ENCODE assay signal across 1 cellular context in genomic region chr22:47164514-47165337, GRCh38.
A peak's percentile ranks its signal among the peaks of the same experiment; 100 is the strongest.
TF ChIP-seq lines count a peak whose summit lies in the region.

No MANE protein-coding gene starts in this region.

TF ChIP-seq in HepG2, 621 proteins besides CTCF, POLR2A, EP300 and RAD21 (continued from another document):
- peak; percentile 4; the same call in 1 of the 2 replicates for TF ChIP-seq ZNF292 (CRISPR knock-in tag; IDR thresholded peaks at IDR 0.05; ENCODE audit: borderline replicate concordance, low read depth)
- TF ChIP-seq HOXA3 (CRISPR knock-in tag; IDR thresholded peaks at IDR 0.05): peak; percentile 34; the same call in 1 of the 2 replicates
- no peak for TF ChIP-seq SMAD9 (CRISPR knock-in tag; IDR thresholded peaks at IDR 0.05)
- peak; percentile 58 for TF ChIP-seq PHF21A (CRISPR knock-in tag; IDR thresholded peaks at IDR 0.05)
- TF ChIP-seq ZNF770 (CRISPR knock-in tag; IDR thresholded peaks at IDR 0.05): peak; percentile 95
- TF ChIP-seq ZBTB7A (CRISPR knock-in tag; IDR thresholded peaks at IDR 0.05): peak; percentile 39; the same call in 1 of the 2 replicates
- TF ChIP-seq AFF4 (CRISPR knock-in tag; IDR thresholded peaks at IDR 0.05): no peak
- TF ChIP-seq ZSCAN25 (CRISPR knock-in tag; IDR thresholded peaks at IDR 0.05): peak; percentile 62; the same call in 1 of the 2 replicates
- TF ChIP-seq DNMT1 (CRISPR knock-in tag; IDR thresholded peaks at IDR 0.05): 0 out of 2 replicates have a peak, but pooled peaks have one; percentile 54
- no peak for TF ChIP-seq ZNF572 (CRISPR knock-in tag; IDR thresholded peaks at IDR 0.05)
- peak; percentile 96 for TF ChIP-seq ZBTB33 (CRISPR knock-in tag; IDR thresholded peaks at IDR 0.05)
- TF ChIP-seq ZNF263 (CRISPR knock-in tag; IDR thresholded peaks at IDR 0.05): 0 out of 2 replicates have a peak, but pooled peaks have one; percentile 21
- peak; percentile 44; the same call in 1 of the 2 replicates for TF ChIP-seq ZMYM4 (CRISPR knock-in tag; IDR thresholded peaks at IDR 0.05)
TF ChIP-seq in HepG2: peak in this region for 27.
